In genomic region chr19:45782820-45783785, GRCh38 we compare ENCODE assay signal across 11 cellular contexts. TPM values are rescaled to one million over a fixed set of nuclear protein-coding genes. Genes with fewer than 3 reads are reported as not detected.
DNase-seq lines count a peak whose midpoint lies in the region; ATAC-seq and TF ChIP-seq lines count a peak whose summit lies in the region.
"Had no signal": no experiment of that assay in that cellular context is flagged by ENCODE, and none has a peak within 500 bp of the region (broad histone marks: within the 10 kb centered on the region; RNA-seq: fewer than 3 reads in every experiment).

No MANE protein-coding gene starts in this region.

- intact Hi-C loops in A673 (cut with micrococcal nuclease; ENCODE audit: unreplicated experiment) (no loop called here), OCI-LY7 (cut with micrococcal nuclease; ENCODE audit: unreplicated experiment) (no loop called here), esophagus muscularis mucosa (cut with DNase I) (no loop called here)

- H3K4me3 ChIP-seq in A673 (ENCODE audit: low read depth, low read length, poor library complexity, severe bottlenecking) (no peak overlapping the region), OCI-LY7 (ENCODE audit: low read depth, low read length, poor library complexity, severe bottlenecking) (no peak overlapping the region), esophagus muscularis mucosa (peak overlapping the region; percentile 61 to 82 (median 78))

- no peak for TF ChIP-seq CTCF in A673 (conservative IDR thresholded peaks at IDR 0.05; ENCODE audit: low read depth, low read length)
- TF ChIP-seq CTCF in OCI-LY7 (conservative IDR thresholded peaks at IDR 0.05; ENCODE audit: low read length) = no peak
- TF ChIP-seq CTCF in esophagus muscularis mucosa (IDR thresholded peaks at IDR 0.05) = no peak

- H3K27me3 ChIP-seq in A673 (replicated peaks; ENCODE audit: insufficient read depth, low read depth, low read length, poor library complexity) = no peaks in the 10 kb centered on the region
- no peaks in the 10 kb centered on the region for H3K27me3 ChIP-seq in esophagus muscularis mucosa

- WGBS in esophagus muscularis mucosa = 30% methylated on average over 21 of the region's 26 CpGs

- no peaks in the 10 kb centered on the region for H3K79me2 ChIP-seq in OCI-LY7 (ENCODE audit: insufficient read depth, low read depth, low read length)

- no peak overlapping the region for H2AFZ ChIP-seq in OCI-LY7 (ENCODE audit: low read length)

- H3K4me1 ChIP-seq in A673 (ENCODE audit: insufficient read depth, low read length, poor library complexity, severe bottlenecking) (no peaks in the 10 kb centered on the region), OCI-LY7 (ENCODE audit: insufficient read depth, low read length, poor library complexity, severe bottlenecking) (peaks cover 12% of the 10 kb centered on the region), esophagus muscularis mucosa (peaks cover 63 to 89% (median 82%) of the 10 kb centered on the region in 4 donors)

- H3K36me3 ChIP-seq in A673 (ENCODE audit: insufficient read depth, low read length, poor library complexity, severe bottlenecking) (peaks cover 34% of the 10 kb centered on the region), OCI-LY7 (ENCODE audit: insufficient read depth, low read length) (peaks cover 17% of the 10 kb centered on the region; the same call in 1 of the 2 replicates), esophagus muscularis mucosa (peaks cover 16 to 46% (median 41%) of the 10 kb centered on the region in 4 donors)

- CTCF ChIA-PET in A673 (lab: Charles Lee) (interaction anchor here (0.7 kb wide), 1 partner anchor 13 kb away, joined by 5 read pairs; no protein-coding TSS in a partner anchor), OCI-LY7 (lab: Charles Lee; ENCODE audit: unreplicated experiment) (no interaction called here)

- H3K27ac ChIP-seq in A673 (ENCODE audit: low read depth, low read length, poor library complexity, severe bottlenecking) = peak overlapping the region; percentile 16
- no peak overlapping the region for H3K27ac ChIP-seq in OCI-LY7 (ENCODE audit: low read depth, low read length, poor library complexity, severe bottlenecking)
- H3K27ac ChIP-seq in esophagus muscularis mucosa (replicated peaks in 1 of 4) = peak overlapping the region; percentile 94 to 97 (median 95)
- H3K27ac ChIP-seq: C4-2B had no signal

- TF ChIP-seq POLR2A in esophagus muscularis mucosa (IDR thresholded peaks at IDR 0.05; ENCODE audit: low read depth) = no peak

- H4K20me1 ChIP-seq in OCI-LY7 (ENCODE audit: insufficient read depth, low read length) = no peaks in the 10 kb centered on the region; the same call in 1 of the 2 replicates

- no peak for ATAC-seq in GM21360 (IDR thresholded peaks at IDR 0.05; ENCODE audit: unreplicated experiment)

- TF ChIP-seq EP300 in esophagus muscularis mucosa (IDR thresholded peaks at IDR 0.05) = peak; percentile 54

- POLR2A ChIA-PET in A673 (lab: Charles Lee; ENCODE audit: low non-redundant PET) (interaction anchor here (0.7 kb wide), 1 partner anchor 14 kb away, joined by 21 read pairs; the partner anchor contains the start of gene SIX5), OCI-LY7 (lab: Charles Lee) (interaction anchor here (0.6 kb wide), 1 partner anchor 823 kb away, joined by 3 read pairs; no protein-coding TSS in a partner anchor)

- H3K9me2 ChIP-seq in OCI-LY7 (ENCODE audit: insufficient read depth, low read length) = no peaks in the 10 kb centered on the region

- H3K4me2 ChIP-seq in OCI-LY7 (ENCODE audit: low read length) = no peak overlapping the region

- DNase-seq in A673 (ENCODE audit: low spot score) (no peak), OCI-LY7 (ENCODE audit: low spot score) (no peak), esophagus muscularis mucosa (ENCODE audit: extremely low spot score) (no peak), myocyte (ENCODE audit: low read depth) (peak; percentile 98), DMS79 treated with DMSO at 0.1 percent for 48 hours (lab: John Stamatoyannopoulos, UW) (no peak), kidney glomerular epithelial cell (lab: John Stamatoyannopoulos, UW) (no peak)
- no peak for DNase-seq in effector CD4-positive, alpha-beta T cell
- DNase-seq: activated CD4-positive, alpha-beta T cell treated with anti-CD3 and anti-CD28 coated beads, Interleukin-2, amount 10 ng/mL, durations not matched to agents 24 days and 14 days had no signal

- no TSS peak for BruUV-seq in A673 (replicated peaks; lab: Mats Ljungman, UMichigan)
- TSS peak; percentile 39 for BruUV-seq in OCI-LY7 (replicated peaks; lab: Mats Ljungman, UMichigan)

- H3K9me3 ChIP-seq in A673 (ENCODE audit: low read depth, low read length, poor library complexity, severe bottlenecking) (no peaks in the 10 kb centered on the region), OCI-LY7 (ENCODE audit: low read length) (no peaks in the 10 kb centered on the region), esophagus muscularis mucosa (no peaks in the 10 kb centered on the region)

RNA-seq across cellular contexts. Expression of gene DMPK, which starts 0.8 kb away (rescaled TPM):
- total RNA-seq in A673 (2021) (79.9 and 82.0 TPM in 2 replicates), OCI-LY7 (2022) (34.7 and 46.9 TPM in 2 replicates), esophagus muscularis mucosa (100 to 1,000 TPM; 247 to 487 (median 347) TPM), myocyte (907 and 1,143 TPM in 2 replicates)
- total RNA-seq in OCI-LY7 (2014; rRNA removed; shearing (Covaris generic)) = 12.8 and 14.9 TPM in 2 replicates
- 359 TPM for polyA plus RNA-seq in myocyte (2012)

RNA-seq across cellular contexts. Expression of gene DMWD, which starts 9.5 kb away (rescaled TPM):
- total RNA-seq in A673 (2021) = 79.2 and 86.7 TPM in 2 replicates
- total RNA-seq in OCI-LY7 (2014; rRNA removed; shearing (Covaris generic)) = 27.1 and 43.2 TPM in 2 replicates
- total RNA-seq in OCI-LY7 (2022) = 44.0 and 57.3 TPM in 2 replicates
- total RNA-seq in esophagus muscularis mucosa = 10 to 100 TPM; 56.0 to 88.7 (median 63.3) TPM
- 60.2 and 62.3 TPM in 2 replicates for total RNA-seq in myocyte
- 59.1 TPM for polyA plus RNA-seq in myocyte (2012)

RNA-seq across cellular contexts. Expression of gene SIX5, which starts 14.1 kb away (rescaled TPM):
- total RNA-seq in A673 (2021) (23.6 and 26.7 TPM in 2 replicates), OCI-LY7 (2022) (15.2 and 18.6 TPM in 2 replicates), esophagus muscularis mucosa (10 to 100 TPM; 18.2 to 39.9 (median 28.8) TPM), myocyte (13.0 and 17.6 TPM in 2 replicates)
- 9.4 and 10.2 TPM in 2 replicates for total RNA-seq in OCI-LY7 (2014; rRNA removed; shearing (Covaris generic))
- polyA plus RNA-seq in myocyte (2012) = 8.8 TPM

RNA-seq across cellular contexts. Expression of gene RSPH6A, which starts 32.0 kb away (rescaled TPM):
- total RNA-seq in A673 (2021) = 0.15 and 0.19 TPM in 2 replicates
- total RNA-seq in OCI-LY7 (2014; rRNA removed; shearing (Covaris generic)) = 0.16 and 0.21 TPM in 2 replicates
- 0.63 and 0.72 TPM in 2 replicates for total RNA-seq in OCI-LY7 (2022)
- total RNA-seq in esophagus muscularis mucosa = under 1 TPM in 1 of 4 donors, not detected in 3; 0.11 TPM
- 0.11 TPM in 1 of 2 replicates, not detected in the other for total RNA-seq in myocyte
- polyA plus RNA-seq in myocyte (2012) = 0.03 TPM
- total RNA-seq: glomerular endothelial cell had no signal

RNA-seq across cellular contexts. Expression of gene MEIOSIN, which starts 49.9 kb away (rescaled TPM):
- not detected in 2 replicates for total RNA-seq in A673 (2021)
- total RNA-seq in OCI-LY7 (2014; rRNA removed; shearing (Covaris generic)) = not detected in 2 replicates
- total RNA-seq in OCI-LY7 (2022) = not detected in 2 replicates
- not detected for total RNA-seq in esophagus muscularis mucosa
- total RNA-seq in myocyte = not detected in 2 replicates
- not detected for polyA plus RNA-seq in myocyte (2012)
- total RNA-seq: activated CD4-positive, alpha-beta T cell treated with anti-CD3 and anti-CD28 coated beads, Interleukin-2, amount 10 ng/mL, durations not matched to agents 24 days and 14 days; glomerular endothelial cell had no signal

Comparison
In these comparisons a context has a peak if more than half of its experiments do, and no peak if none do; other contexts are left out.
1. H3K4me3 ChIP-seq: peak in esophagus muscularis mucosa (4 of 4); none in A673 (single experiment) and OCI-LY7 (single experiment).